Comparison of ENCODE assay signal across 13 cellular contexts in genomic region chr1:164638506-164639202, GRCh38.
DNase-seq lines count a peak whose midpoint lies in the region; ATAC-seq, FAIRE-seq and TF ChIP-seq lines count a peak whose summit lies in the region.
"Had no signal": no experiment of that assay in that cellular context is flagged by ENCODE, and none has a peak within 500 bp of the region (broad histone marks: within the 10 kb centered on the region; RNA-seq: fewer than 3 reads in every experiment).

No MANE protein-coding gene starts in this region.

- no peaks in the 10 kb centered on the region for H4K20me1 ChIP-seq in mammary epithelial cell (ENCODE audit: insufficient read depth, low read length)
- H4K20me1 ChIP-seq in smooth muscle cell (ENCODE audit: low read depth): peaks cover 11% of the 10 kb centered on the region

- H3K27ac Mint-ChIP-seq in CD8-positive, alpha-beta T cell: no peak overlapping the region
- H3K27ac Mint-ChIP-seq: activated CD8-positive, alpha-beta memory T cell treated with anti-CD3 and anti-CD28 coated beads, Interleukin-2, amount 10 ng/mL, durations not matched to agents 7 days and 5 days; activated naive CD8-positive, alpha-beta T cell treated with anti-CD3 and anti-CD28 coated beads, Interleukin-2, amount 10 ng/mL, durations not matched to agents 7 days and 5 days; CD14-positive monocyte had no signal

- H3K36me3 ChIP-seq in mammary epithelial cell (ENCODE audit: insufficient read depth, low read length): no peaks in the 10 kb centered on the region
- H3K36me3 ChIP-seq in smooth muscle cell (ENCODE audit: low read depth): no peaks in the 10 kb centered on the region
- H3K36me3 ChIP-seq in CD8-positive, alpha-beta T cell (ENCODE audit: insufficient read depth, low read length): no peaks in the 10 kb centered on the region
- H3K36me3 ChIP-seq in H7 (replicated peaks; ENCODE audit: control insufficient read depth, insufficient read depth, low read length): no peaks in the 10 kb centered on the region; the same call in 1 of the 2 replicates

- H3K4me2 ChIP-seq in mammary epithelial cell (ENCODE audit: insufficient read depth, low read depth, low read length): no peak overlapping the region
- no peak overlapping the region for H3K4me2 ChIP-seq in smooth muscle cell

- CTCF ChIA-PET in mammary epithelial cell (lab: Charles Lee; ENCODE audit: low non-redundant PET): no interaction called here
- CTCF ChIA-PET in CD8-positive, alpha-beta T cell (lab: Charles Lee): no interaction called here

- H3K4me3 Mint-ChIP-seq in CD8-positive, alpha-beta T cell: no peak overlapping the region
- H3K4me3 Mint-ChIP-seq: activated CD8-positive, alpha-beta memory T cell treated with anti-CD3 and anti-CD28 coated beads, Interleukin-2, amount 10 ng/mL, durations not matched to agents 7 days and 5 days; activated naive CD8-positive, alpha-beta T cell treated with anti-CD3 and anti-CD28 coated beads, Interleukin-2, amount 10 ng/mL, durations not matched to agents 7 days and 5 days; CD14-positive monocyte had no signal

- dilution Hi-C loops in mammary epithelial cell (cut with HindIII; ENCODE audit: low sequenced_read_pairs): no loop called here

- BruUV-seq in mammary epithelial cell (replicated peaks; lab: Mats Ljungman, UMichigan): no TSS peak

- no peaks in the 10 kb centered on the region for H3K9me3 Mint-ChIP-seq in CD8-positive, alpha-beta T cell
- H3K9me3 Mint-ChIP-seq: activated naive CD8-positive, alpha-beta T cell treated with anti-CD3 and anti-CD28 coated beads, Interleukin-2, amount 10 ng/mL, durations not matched to agents 7 days and 5 days had no signal

- peaks cover under 1% of the 10 kb centered on the region for H3F3A ChIP-seq in smooth muscle cell (ENCODE audit: low read depth)

- TF ChIP-seq CTCF in mammary epithelial cell (conservative IDR thresholded peaks at IDR 0.05 in 1 of 2, IDR thresholded peaks at IDR 0.05 in 1 of 2; ENCODE audit: extremely low read depth in 1 of 2, insufficient read depth in 1 of 2, low read depth in 1 of 2, low read length in 2 of 2): no peak
- TF ChIP-seq CTCF in smooth muscle cell (IDR thresholded peaks at IDR 0.05; ENCODE audit: borderline replicate concordance, insufficient read depth, poor library complexity, severe bottlenecking): no peak
- no peak for TF ChIP-seq CTCF in CD8-positive, alpha-beta T cell (IDR thresholded peaks at IDR 0.05)

- no peak for ATAC-seq in CD8-positive, alpha-beta T cell
- ATAC-seq: activated CD8-positive, alpha-beta memory T cell treated with anti-CD3 and anti-CD28 coated beads, Interleukin-2, amount 10 ng/mL, durations not matched to agents 7 days and 5 days had no signal

- H3K27me3 ChIP-seq in mammary epithelial cell (ENCODE audit: insufficient read depth, low read length) (no peaks in the 10 kb centered on the region), smooth muscle cell (ENCODE audit: low read depth) (no peaks in the 10 kb centered on the region), H7 (ENCODE audit: control insufficient read depth, insufficient read depth, low read length) (no peaks in the 10 kb centered on the region)
- no peaks in the 10 kb centered on the region for H3K27me3 ChIP-seq in CD8-positive, alpha-beta T cell (ENCODE audit: insufficient read depth, low read length)

- H3K27ac ChIP-seq in mammary epithelial cell (ENCODE audit: insufficient read depth, low read depth, low read length): peak overlapping the region; percentile 84
- peak overlapping the region; percentile 86 for H3K27ac ChIP-seq in smooth muscle cell (ENCODE audit: low read depth)
- no peak overlapping the region for H3K27ac ChIP-seq in CD8-positive, alpha-beta T cell (ENCODE audit: low read depth, low read length)

- no peaks in the 10 kb centered on the region for H3K4me1 Mint-ChIP-seq in CD8-positive, alpha-beta T cell (ENCODE audit: low read depth)
- H3K4me1 Mint-ChIP-seq: activated CD8-positive, alpha-beta memory T cell treated with anti-CD3 and anti-CD28 coated beads, Interleukin-2, amount 10 ng/mL, durations not matched to agents 7 days and 5 days; activated naive CD8-positive, alpha-beta T cell treated with anti-CD3 and anti-CD28 coated beads, Interleukin-2, amount 10 ng/mL, durations not matched to agents 7 days and 5 days had no signal

- FAIRE-seq in GM19239 (lab: Jason Lieb, UNC): no peak

- intact Hi-C loops in mammary epithelial cell (cut with micrococcal nuclease): loop anchor here (10.0 kb wide), 1 partner anchor 66 kb away; no protein-coding TSS in a partner anchor
- intact Hi-C loops in CD8-positive, alpha-beta T cell (cut with DNase I, micrococcal nuclease): no loop called here

- no peaks in the 10 kb centered on the region for H3K27me3 Mint-ChIP-seq in CD8-positive, alpha-beta T cell (ENCODE audit: low read depth)
- H3K27me3 Mint-ChIP-seq: activated CD8-positive, alpha-beta memory T cell treated with anti-CD3 and anti-CD28 coated beads, Interleukin-2, amount 10 ng/mL, durations not matched to agents 7 days and 5 days; activated naive CD8-positive, alpha-beta T cell treated with anti-CD3 and anti-CD28 coated beads, Interleukin-2, amount 10 ng/mL, durations not matched to agents 7 days and 5 days had no signal

- in situ Hi-C loops in mammary epithelial cell (cut with MboI; ENCODE audit: low sequenced_read_pairs in 2 of 2): loop anchor here in 1 of 2 donors (10.0 kb wide), 1 partner anchor 136 kb away; no protein-coding TSS in a partner anchor

- H3K79me2 ChIP-seq in mammary epithelial cell (ENCODE audit: insufficient read depth, low read length): no peaks in the 10 kb centered on the region
- peaks cover 67% of the 10 kb centered on the region for H3K79me2 ChIP-seq in smooth muscle cell (ENCODE audit: low read depth)

- no peaks in the 10 kb centered on the region for H3K36me3 Mint-ChIP-seq in CD8-positive, alpha-beta T cell
- H3K36me3 Mint-ChIP-seq: activated CD8-positive, alpha-beta memory T cell treated with anti-CD3 and anti-CD28 coated beads, Interleukin-2, amount 10 ng/mL, durations not matched to agents 7 days and 5 days; activated naive CD8-positive, alpha-beta T cell treated with anti-CD3 and anti-CD28 coated beads, Interleukin-2, amount 10 ng/mL, durations not matched to agents 7 days and 5 days; CD14-positive monocyte had no signal

- no peaks in the 10 kb centered on the region for H3K9me3 ChIP-seq in mammary epithelial cell (replicated peaks; ENCODE audit: insufficient read depth, low read length)
- no peaks in the 10 kb centered on the region for H3K9me3 ChIP-seq in smooth muscle cell (replicated peaks; ENCODE audit: low read depth)
- no peaks in the 10 kb centered on the region for H3K9me3 ChIP-seq in CD8-positive, alpha-beta T cell (ENCODE audit: low read length)

- H3K4me3 ChIP-seq in mammary epithelial cell (replicated peaks in 1 of 3; ENCODE audit: insufficient read depth in 1 of 3, low read depth in 2 of 3, low read length in 3 of 3): no peak overlapping the region
- no peak overlapping the region for H3K4me3 ChIP-seq in smooth muscle cell
- H3K4me3 ChIP-seq in CD8-positive, alpha-beta T cell (ENCODE audit: low read depth, low read length): no peak overlapping the region
- no peak overlapping the region for H3K4me3 ChIP-seq in H7 (ENCODE audit: insufficient read depth, low read depth, low read length)

- H2AFZ ChIP-seq in mammary epithelial cell (ENCODE audit: low read depth, low read length) (peak overlapping the region; percentile 15), smooth muscle cell (ENCODE audit: low read depth) (no peak overlapping the region)

- peak; percentile 75 for DNase-seq in NCI-H146 treated with DMSO at 0.1 percent for 48 hours (lab: John Stamatoyannopoulos, UW; ENCODE audit: unreplicated experiment)
- no peak for DNase-seq in mammary epithelial cell
- DNase-seq in left kidney (ENCODE audit: low read depth, low spot score): peak; percentile 55
- DNase-seq in smooth muscle cell (lab: John Stamatoyannopoulos, UW; ENCODE audit: unreplicated experiment): no peak
- no peak for DNase-seq in CD8-positive, alpha-beta T cell
- DNase-seq in GM19239 (ENCODE audit: insufficient read length, low spot score): no peak
- DNase-seq in H7: no peak
- no peak for DNase-seq in CD1c-positive myeloid dendritic cell (ENCODE audit: extremely low spot score)
- DNase-seq: activated CD8-positive, alpha-beta memory T cell treated with anti-CD3 and anti-CD28 coated beads, Interleukin-2, amount 10 ng/mL, durations not matched to agents 7 days and 5 days; activated naive CD8-positive, alpha-beta T cell treated with anti-CD3 and anti-CD28 coated beads, Interleukin-2, amount 10 ng/mL, durations not matched to agents 7 days and 5 days; NCI-H524 treated with DMSO at 0.1 percent for 48 hours; SIG-M5 had no signal

- POLR2A ChIA-PET in CD8-positive, alpha-beta T cell (lab: Charles Lee): no interaction called here

- H3K9ac ChIP-seq in mammary epithelial cell (ENCODE audit: insufficient read depth, low read length) (no peak overlapping the region), smooth muscle cell (ENCODE audit: low read depth) (peak overlapping the region; percentile 44)

- peaks cover 27% of the 10 kb centered on the region for H3K4me1 ChIP-seq in mammary epithelial cell (ENCODE audit: insufficient read depth, low read length)
- H3K4me1 ChIP-seq in smooth muscle cell (ENCODE audit: low read depth): peaks cover 43% of the 10 kb centered on the region
- H3K4me1 ChIP-seq in CD8-positive, alpha-beta T cell (ENCODE audit: insufficient read depth, low read length): no peaks in the 10 kb centered on the region

- 61% methylated on average over 13 of the region's 14 CpGs for WGBS in mammary epithelial cell (ENCODE audit: low coverage, missing lambda C conversion rate)
- 97% methylated on average over 14 of the region's 14 CpGs for WGBS in smooth muscle cell (ENCODE audit: low lambda C conversion rate)

Comparison
In these comparisons a context has a peak if more than half of its experiments do, and no peak if none do; other contexts are left out.
1. DNase-seq: peak in NCI-H146 treated with DMSO at 0.1 percent for 48 hours (single experiment) and left kidney (single experiment); none in mammary epithelial cell (single experiment), smooth muscle cell (single experiment), CD8-positive, alpha-beta T cell (0 of 7), GM19239 (single experiment), H7 (single experiment) and CD1c-positive myeloid dendritic cell (single experiment).